In the genomic region with DNA sequence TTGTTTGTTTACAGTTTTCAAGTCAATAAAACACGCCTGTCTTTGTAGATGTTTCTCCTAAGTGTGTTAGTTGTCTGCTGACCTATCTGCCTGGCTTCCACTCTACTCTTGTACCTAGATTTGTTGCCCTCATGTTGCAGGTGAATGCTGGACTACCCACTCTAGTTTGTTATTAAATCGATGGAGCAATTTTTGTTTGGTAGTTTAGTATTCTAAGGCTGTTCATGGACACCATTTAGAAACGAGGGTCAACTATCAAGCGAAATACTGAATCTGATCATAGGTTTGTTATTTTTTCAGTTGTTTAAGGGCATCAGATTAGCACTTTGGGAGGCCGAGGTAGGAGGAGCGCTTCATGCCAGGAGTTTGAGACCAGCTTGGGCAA, we compare ENCODE assay signal across 17 cellular contexts.
"Had no signal": no experiment of that assay in that cellular context is flagged by ENCODE, and none has a peak within 500 bp of the region (broad histone marks: within the 10 kb centered on the region; RNA-seq: fewer than 3 reads in every experiment).

No MANE protein-coding gene starts in this region.

- H3K9me3 ChIP-seq: prostate gland, spleen, thoracic aorta had no signal

- H3K36me3 ChIP-seq: cardiac muscle cell, prostate gland, spleen, thoracic aorta had no signal

- ATAC-seq: activated CD4-positive, CD25-positive, alpha-beta regulatory T cell treated with anti-CD3 and anti-CD28 coated beads, Interleukin-2, amount 50 U/mL, for 24 hours; left colon had no signal

- H3K4me1 Mint-ChIP-seq: immature natural killer cell had no signal

- H3K27ac ChIP-seq: cardiac muscle cell, coronary artery, prostate gland, spleen, thoracic aorta had no signal

- H3K27ac Mint-ChIP-seq: activated naive CD8-positive, alpha-beta T cell; immature natural killer cell; nephron had no signal

- H3K27me3 Mint-ChIP-seq: activated naive CD8-positive, alpha-beta T cell had no signal

- H3K36me3 Mint-ChIP-seq: activated naive CD8-positive, alpha-beta T cell; immature natural killer cell had no signal

- H3K9me3 Mint-ChIP-seq: immature natural killer cell, nephron had no signal

- H3K27me3 ChIP-seq: cardiac muscle cell, spleen had no signal

- DNase-seq: activated effector memory CD4-positive, alpha-beta T cell treated with anti-CD3 and anti-CD28 coated beads, Interleukin-2, amount 50 U/mL, for 16 hours; activated T-cell treated with anti-CD3 and anti-CD28 coated beads, Interleukin-2, amount 50 U/mL, for 1 hour; aorta; effector CD8-positive, alpha-beta T cell; immature natural killer cell; left colon; occipital lobe; spleen; stimulated activated CD4-positive, alpha-beta T cell treated with anti-CD3 and anti-CD28 coated beads, Interleukin-1b, Interleukin-23, amount 100 ng/mL, for 48 hours; stimulated activated naive CD4-positive, alpha-beta T cell had no signal

- H3K4me3 Mint-ChIP-seq: activated naive CD8-positive, alpha-beta T cell; immature natural killer cell; nephron had no signal

- H3K4me3 ChIP-seq: cardiac muscle cell, coronary artery, prostate gland, spleen, thoracic aorta had no signal
